ENCODE assay signal across 8 cellular contexts in genomic region chr2:178478442-178479274, GRCh38. TPM values are rescaled to one million over a fixed set of nuclear protein-coding genes. Genes with fewer than 3 reads are reported as not detected.
DNase-seq lines count a peak whose midpoint lies in the region; ATAC-seq and TF ChIP-seq lines count a peak whose summit lies in the region.

Gene FKBP7 (minus strand): TSS chr2:178478600. CDS start chr2:178478499, 101 bp downstream.

- H3K4me1 ChIP-seq in BLaER1 treated with 17β-estradiol and CSF1 and Interleukin-3, amounts not matched to agents 10 nM and 100 nM = peaks cover 26 to 57% (median 39%) of the 10 kb centered on the region in 10 experiments
- peaks cover 7 to 44% (median 27%) of the 10 kb centered on the region in 4 donors for H3K4me1 ChIP-seq in liver (ENCODE audit: control insufficient read depth in 4 of 4, insufficient read depth in 4 of 4, low read length in 3 of 4)

- H4K20me1 ChIP-seq in BLaER1 treated with 17β-estradiol and CSF1 and Interleukin-3, amounts not matched to agents 10 nM and 100 nM = peaks cover 3 to 29% (median 25%) of the 10 kb centered on the region in 11 experiments; a peak in 15 of 22 replicates

- peak within 1 kb of the TSS; percentile 80 to 93 (median 86) for H3K27ac ChIP-seq in BLaER1 treated with 17β-estradiol and CSF1 and Interleukin-3, amounts not matched to agents 10 nM and 100 nM
- H3K27ac ChIP-seq in liver (ENCODE audit: low read depth in 1 of 2, low read length in 2 of 2) = peak within 1 kb of the TSS; percentile 93 to 96

- H3K9me3 ChIP-seq in BLaER1 treated with 17β-estradiol and CSF1 and Interleukin-3, amounts not matched to agents 10 nM and 100 nM (replicated peaks in 1 of 11) = no peaks in the 10 kb centered on the region
- H3K9me3 ChIP-seq in liver (ENCODE audit: control insufficient read depth in 4 of 4, low read length in 3 of 4) = no peaks in the 10 kb centered on the region

- H3K4me3 ChIP-seq in BLaER1 treated with 17β-estradiol and CSF1 and Interleukin-3, amounts not matched to agents 10 nM and 100 nM = peak within 1 kb of the TSS; percentile 74 to 91 (median 86)
- peak within 1 kb of the TSS; percentile 74 to 95 (median 89) for H3K4me3 ChIP-seq in liver (ENCODE audit: low read depth in 1 of 3, low read length in 3 of 3)

- TF ChIP-seq RAD21 in liver (IDR thresholded peaks at IDR 0.05) = peak; percentile 77 to 81

- peak within 1 kb of the TSS; percentile 84 to 91 (median 88) for H3K9ac ChIP-seq in BLaER1 treated with 17β-estradiol and CSF1 and Interleukin-3, amounts not matched to agents 10 nM and 100 nM
- H3K9ac ChIP-seq in liver (ENCODE audit: low read depth in 1 of 2, low read length in 2 of 2) = peak within 1 kb of the TSS; percentile 82 to 96

- TF ChIP-seq CTCF in liver (IDR thresholded peaks at IDR 0.05; ENCODE audit: low read depth, low read length, missing input control) = peak; percentile 74

- ATAC-seq in HG03460 (IDR thresholded peaks at IDR 0.05; ENCODE audit: unreplicated experiment) = peak; percentile 47

- DNase-seq in GM19240 (ENCODE audit: insufficient read length, low spot score) (peak; percentile 41), NCI-H748 (lab: John Stamatoyannopoulos, UW; ENCODE audit: unreplicated experiment) (peak; percentile 91), dermis microvascular lymphatic vessel endothelial cell (ENCODE audit: low read depth in 2 of 2) (peak; percentile 57 to 84)
- peak; percentile 52 to 62 for DNase-seq in activated CD4-positive, alpha-beta T cell treated with anti-CD3 and anti-CD28 coated beads, Interleukin-2, amount 50 U/mL, for 24 hours (ENCODE audit: low read depth in 1 of 2, low spot score in 1 of 2)
- DNase-seq in stimulated activated CD4-positive, alpha-beta T cell treated with anti-CD3 and anti-CD28 coated beads, Interleukin-4, amount 100 ng/mL, for 24 hours = peak; percentile 81

- H3K4me2 ChIP-seq in BLaER1 treated with 17β-estradiol and CSF1 and Interleukin-3, amounts not matched to agents 10 nM and 100 nM = peak within 1 kb of the TSS; percentile 82 to 99 (median 89)

- peaks cover 0 to 4% (median 0%) of the 10 kb centered on the region in 11 experiments; a peak in 2 of 22 replicates for H3K36me3 ChIP-seq in BLaER1 treated with 17β-estradiol and CSF1 and Interleukin-3, amounts not matched to agents 10 nM and 100 nM
- no peaks in the 10 kb centered on the region for H3K36me3 ChIP-seq in liver (ENCODE audit: control insufficient read depth in 4 of 4, insufficient read depth in 3 of 4, low read depth in 1 of 4, low read length in 3 of 4)

- no peaks in the 10 kb centered on the region for H3K27me3 ChIP-seq in BLaER1 treated with 17β-estradiol and CSF1 and Interleukin-3, amounts not matched to agents 10 nM and 100 nM
- H3K27me3 ChIP-seq in liver (ENCODE audit: control insufficient read depth in 4 of 4, insufficient read depth in 4 of 4, low read length in 3 of 4) = no peaks in the 10 kb centered on the region

- under 1% methylated on average over 56 of the region's 56 CpGs for WGBS in liver

TF ChIP-seq in liver, 16 proteins besides CTCF, POLR2A, EP300 and RAD21:
- TF ChIP-seq TAF1 (conservative IDR thresholded peaks at IDR 0.05) (peak; percentile 38), NR2F2 (IDR thresholded peaks at IDR 0.05) (no peak), ZBTB33 (IDR thresholded peaks at IDR 0.05) (no peak), MAX (IDR thresholded peaks at IDR 0.05) (no peak), REST (IDR thresholded peaks at IDR 0.05) (peak; percentile 30), SP1 (IDR thresholded peaks at IDR 0.05) (peak; percentile 33), RXRA (IDR thresholded peaks at IDR 0.05) (peak in 1 of 2 donors; percentile 12), FOXA1 (IDR thresholded peaks at IDR 0.05) (peak; percentile 31), JUND (IDR thresholded peaks at IDR 0.05) (no peak), YY1 (IDR thresholded peaks at IDR 0.05) (peak; percentile 79), HNF4A (conservative IDR thresholded peaks at IDR 0.05) (peak; percentile 23 to 41), GABPA (IDR thresholded peaks at IDR 0.05 in 1 of 2, conservative IDR thresholded peaks at IDR 0.05 in 1 of 2) (no peak), EGR1 (IDR thresholded peaks at IDR 0.05; ENCODE audit: low read depth in 2 of 2) (no peak), HNF4G (IDR thresholded peaks at IDR 0.05) (no peak), ATF3 (IDR thresholded peaks at IDR 0.05) (no peak), FOXA2 (IDR thresholded peaks at IDR 0.05) (no peak)

RNA-seq across cellular contexts. Expression of gene FKBP7, which starts in this region (rescaled TPM):
- total RNA-seq in dermis microvascular lymphatic vessel endothelial cell (16.0 and 17.3 TPM in 2 replicates), liver (1 to 10 TPM; 4.1 to 5.7 TPM)
- 10 to 100 TPM in 1 of 2 donors, 1 to 10 TPM in 1; 2.8 to 10.4 TPM for polyA plus RNA-seq in liver

Comparison
In these comparisons a context has a peak if more than half of its experiments do, and no peak if none do; other contexts are left out.
1. Peak in every context shown above with its lines: DNase-seq, ATAC-seq, H3K4me3 ChIP-seq and H3K27ac ChIP-seq.
2. DNase-seq: peak in every context shown above with its lines; median percentile 91 in NCI-H748; 81 in stimulated activated CD4-positive, alpha-beta T cell treated with anti-CD3 and anti-CD28 coated beads, Interleukin-4, amount 100 ng/mL, for 24 hours; 70 in dermis microvascular lymphatic vessel endothelial cell; 57 in activated CD4-positive, alpha-beta T cell treated with anti-CD3 and anti-CD28 coated beads, Interleukin-2, amount 50 U/mL, for 24 hours; 41 in GM19240.